Comparison of ENCODE assay signal across 15 cellular contexts in the genomic region with DNA sequence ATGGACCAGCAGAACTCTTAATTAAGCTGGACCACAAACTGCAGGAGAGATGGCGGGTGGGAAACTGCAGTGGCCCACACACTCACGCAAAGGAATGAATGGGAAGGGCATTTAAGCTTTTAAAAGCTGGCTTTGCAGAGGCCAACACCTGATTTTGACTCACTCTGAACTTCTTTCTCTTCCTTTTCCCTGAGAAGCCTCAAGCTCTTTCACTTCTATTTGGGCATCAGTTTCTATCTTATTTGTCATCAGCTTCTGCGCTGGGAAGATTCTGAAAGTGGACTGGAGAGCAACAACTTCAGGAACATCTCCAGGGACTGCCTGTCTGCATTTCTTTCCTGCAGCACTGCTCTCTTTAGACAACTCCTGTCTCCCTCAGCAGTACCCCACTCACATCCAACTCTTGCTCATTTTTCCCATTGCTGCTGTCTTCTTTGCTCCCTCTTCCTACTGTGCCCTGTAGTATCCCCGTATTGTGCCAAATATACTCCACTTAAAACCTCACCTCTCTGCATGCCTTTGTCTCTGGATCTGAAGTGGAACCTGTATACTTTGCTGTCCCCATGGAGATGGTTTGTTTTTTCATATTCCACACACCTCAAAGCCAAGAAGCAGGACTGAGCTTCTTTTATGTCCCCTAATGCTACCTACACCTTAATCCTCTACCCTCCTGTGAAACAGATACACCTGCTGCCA.
DNase-seq lines count a peak whose midpoint lies in the region; ATAC-seq and TF ChIP-seq lines count a peak whose summit lies in the region.
"Had no signal": no experiment of that assay in that cellular context is flagged by ENCODE, and none has a peak within 500 bp of the region (broad histone marks: within the 10 kb centered on the region; RNA-seq: fewer than 3 reads in every experiment).

No MANE protein-coding gene starts in this region.

- peaks cover 3% of the 10 kb centered on the region for H3K9me3 ChIP-seq in endodermal cell (ENCODE audit: control insufficient read depth, low read length)
- no peaks in the 10 kb centered on the region for H3K9me3 ChIP-seq in smooth muscle cell (replicated peaks; ENCODE audit: low read depth)

- peak; percentile 7 for DNase-seq in NCI-H1092 treated with DMSO at 0.1 percent for 48 hours (lab: John Stamatoyannopoulos, UW)
- DNase-seq in NCI-H1092 (lab: John Stamatoyannopoulos, UW): no peak
- peak; percentile 45 for DNase-seq in NCI-H2196 (lab: John Stamatoyannopoulos, UW; ENCODE audit: unreplicated experiment)
- peak; percentile 20 for DNase-seq in endodermal cell
- DNase-seq in smooth muscle cell (lab: John Stamatoyannopoulos, UW; ENCODE audit: unreplicated experiment): no peak
- DNase-seq in amniotic stem cell (lab: John Stamatoyannopoulos, UW): no peak
- DNase-seq in NCI-H2227 (lab: John Stamatoyannopoulos, UW; ENCODE audit: unreplicated experiment): no peak
- DNase-seq: activated CD4-positive, alpha-beta T cell treated with anti-CD3 and anti-CD28 coated beads for 36 hours; activated T-cell treated with anti-CD3 and anti-CD28 coated beads for 4 hours; amygdala; Calu3; dermis blood vessel endothelial cell; NCI-H146 had no signal

- H3K27ac Mint-ChIP-seq in endodermal cell: no peak overlapping the region
- H3K27ac Mint-ChIP-seq: activated CD4-positive, alpha-beta T cell treated with anti-CD3 and anti-CD28 coated beads for 36 hours; mesothelial cell of epicardium had no signal

- H3K27me3 ChIP-seq in endodermal cell (ENCODE audit: control insufficient read depth, insufficient read depth, low read length, poor library complexity, severe bottlenecking) (peaks cover 22% of the 10 kb centered on the region), smooth muscle cell (ENCODE audit: low read depth) (no peaks in the 10 kb centered on the region)

- H3K36me3 ChIP-seq in endodermal cell (ENCODE audit: control insufficient read depth, insufficient read depth, low read length): no peaks in the 10 kb centered on the region
- no peaks in the 10 kb centered on the region for H3K36me3 ChIP-seq in smooth muscle cell (ENCODE audit: low read depth)

- no peaks in the 10 kb centered on the region for H3F3A ChIP-seq in smooth muscle cell (ENCODE audit: low read depth)

- no peaks in the 10 kb centered on the region for H3K36me3 Mint-ChIP-seq in endodermal cell (ENCODE audit: low read depth)
- H3K36me3 Mint-ChIP-seq: mesothelial cell of epicardium had no signal

- H3K4me1 Mint-ChIP-seq in endodermal cell: peaks cover 9% of the 10 kb centered on the region

- no peak overlapping the region for H3K4me3 Mint-ChIP-seq in endodermal cell
- H3K4me3 Mint-ChIP-seq: activated CD4-positive, alpha-beta T cell treated with anti-CD3 and anti-CD28 coated beads for 36 hours; mesothelial cell of epicardium had no signal

- TF ChIP-seq CTCF in endodermal cell (conservative IDR thresholded peaks at IDR 0.05) (no peak), smooth muscle cell (IDR thresholded peaks at IDR 0.05; ENCODE audit: borderline replicate concordance, insufficient read depth, poor library complexity, severe bottlenecking) (no peak)

- ATAC-seq in HG03521 (IDR thresholded peaks at IDR 0.05; ENCODE audit: unreplicated experiment): no peak
- ATAC-seq: activated CD4-positive, alpha-beta T cell treated with anti-CD3 and anti-CD28 coated beads for 36 hours had no signal

- H3K27me3 Mint-ChIP-seq in endodermal cell (ENCODE audit: insufficient read depth): peaks cover 33% of the 10 kb centered on the region
- H3K27me3 Mint-ChIP-seq: activated CD4-positive, alpha-beta T cell treated with anti-CD3 and anti-CD28 coated beads for 36 hours had no signal

- H3K27ac ChIP-seq in endodermal cell (ENCODE audit: low read depth, low read length): no peak overlapping the region
- peak overlapping the region; percentile 96 for H3K27ac ChIP-seq in smooth muscle cell (ENCODE audit: low read depth)

- 94% methylated on average over 4 of the region's 4 CpGs for WGBS in endodermal cell (ENCODE audit: insufficient coverage in 1 of 2, insufficient read length in 1 of 2), 2 experiments
- WGBS in smooth muscle cell (ENCODE audit: low lambda C conversion rate): 77% methylated on average over 4 of the region's 4 CpGs

- no peak overlapping the region for H3K9ac ChIP-seq in endodermal cell (ENCODE audit: extremely low read depth, low read length, poor library complexity, severe bottlenecking)
- H3K9ac ChIP-seq in smooth muscle cell (ENCODE audit: low read depth): no peak overlapping the region

- no peak overlapping the region for H2AFZ ChIP-seq in smooth muscle cell (ENCODE audit: low read depth)

- H3K79me2 ChIP-seq in smooth muscle cell (ENCODE audit: low read depth): no peaks in the 10 kb centered on the region

- no peak overlapping the region for H3K4me3 ChIP-seq in endodermal cell (ENCODE audit: low read length)
- H3K4me3 ChIP-seq in smooth muscle cell: no peak overlapping the region

- H3K4me2 ChIP-seq in smooth muscle cell: no peak overlapping the region

- no peaks in the 10 kb centered on the region for H4K20me1 ChIP-seq in smooth muscle cell (ENCODE audit: low read depth)

- no peaks in the 10 kb centered on the region for H3K9me3 Mint-ChIP-seq in endodermal cell
- H3K9me3 Mint-ChIP-seq: mesothelial cell of epicardium had no signal

- no peaks in the 10 kb centered on the region for H3K4me1 ChIP-seq in endodermal cell (ENCODE audit: control insufficient read depth, insufficient read depth, low read length)
- H3K4me1 ChIP-seq in smooth muscle cell (ENCODE audit: low read depth): peaks cover 10% of the 10 kb centered on the region

Comparison
In these comparisons a context has a peak if more than half of its experiments do, and no peak if none do; other contexts are left out.
1. DNase-seq: peak in NCI-H1092 treated with DMSO at 0.1 percent for 48 hours (single experiment), NCI-H2196 (single experiment) and endodermal cell (single experiment); none in NCI-H1092 (single experiment), smooth muscle cell (single experiment), amniotic stem cell (single experiment) and NCI-H2227 (single experiment).